14 cellular contexts compared by ENCODE assay signal in the genomic region with DNA sequence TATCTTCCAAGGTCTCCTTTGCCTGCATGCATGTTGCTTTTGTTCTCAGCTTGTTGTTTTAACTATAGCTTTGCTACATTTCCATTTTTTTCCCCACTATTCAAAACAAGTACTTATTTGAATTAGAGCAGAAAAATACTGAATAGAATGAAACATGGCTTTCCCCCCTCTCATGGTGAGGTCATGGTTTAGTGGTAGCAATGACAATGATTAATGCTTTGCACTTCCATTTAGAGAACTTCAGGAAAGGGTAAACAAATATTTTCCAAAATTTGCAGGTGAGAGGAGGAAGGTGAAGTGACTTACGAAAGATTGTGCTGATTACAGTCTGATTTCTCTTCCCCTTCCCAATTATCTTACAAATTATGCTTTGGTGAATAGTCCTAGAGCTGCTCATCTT. TPM values are rescaled to one million over a fixed set of nuclear protein-coding genes. Genes with fewer than 3 reads are reported as not detected.
DNase-seq lines count a peak whose midpoint lies in the region; ATAC-seq and TF ChIP-seq lines count a peak whose summit lies in the region.
"Had no signal": no experiment of that assay in that cellular context is flagged by ENCODE, and none has a peak within 500 bp of the region (broad histone marks: within the 10 kb centered on the region; RNA-seq: fewer than 3 reads in every experiment).

No MANE protein-coding gene starts in this region.

- H3K9me3 ChIP-seq in endodermal cell (ENCODE audit: control insufficient read depth, low read length), result peaks cover 3% of the 10 kb centered on the region

- H3K27me3 Mint-ChIP-seq in activated T-cell treated with anti-CD3 and anti-CD28 coated beads, Interleukin-2, amount 50 U/mL, for 72 hours (ENCODE audit: low read depth), result no peaks in the 10 kb centered on the region
- H3K27me3 Mint-ChIP-seq in activated T-cell treated with anti-CD3 and anti-CD28 coated beads, Interleukin-2, amount 50 U/mL, for 24 hours, result no peaks in the 10 kb centered on the region
- H3K27me3 Mint-ChIP-seq in brain (no peaks in the 10 kb centered on the region), endodermal cell (ENCODE audit: insufficient read depth) (no peaks in the 10 kb centered on the region)

- H3K9ac ChIP-seq in endodermal cell (ENCODE audit: extremely low read depth, low read length, poor library complexity, severe bottlenecking), result no peak overlapping the region

- no peak overlapping the region for H3K27ac ChIP-seq in endodermal cell (ENCODE audit: low read depth, low read length)

- no peak overlapping the region for H3K4me3 ChIP-seq in endodermal cell (ENCODE audit: low read length)

- TF ChIP-seq CTCF in brain (conservative IDR thresholded peaks at IDR 0.05), result no peak
- no peak for TF ChIP-seq CTCF in endodermal cell (conservative IDR thresholded peaks at IDR 0.05)

- no peak for ATAC-seq in activated T-cell treated with anti-CD3 and anti-CD28 coated beads, Interleukin-2, amount 50 U/mL, for 72 hours (replicated peaks in 1 of 2)

- no peaks in the 10 kb centered on the region for H3K27me3 ChIP-seq in endodermal cell (ENCODE audit: control insufficient read depth, insufficient read depth, low read length, poor library complexity, severe bottlenecking)

- WGBS in endodermal cell (ENCODE audit: insufficient coverage in 1 of 2, insufficient read length in 1 of 2), 2 experiments, result 80% methylated on average over 1 of the region's 1 CpG; no CpG with 5 or more reads in 1 of the 2 experiments

- H3K36me3 Mint-ChIP-seq in activated T-cell treated with anti-CD3 and anti-CD28 coated beads, Interleukin-2, amount 50 U/mL, for 72 hours (ENCODE audit: insufficient read depth in 2 of 2), result peaks cover 2 to 3% of the 10 kb centered on the region in 2 donors
- H3K36me3 Mint-ChIP-seq in activated T-cell treated with anti-CD3 and anti-CD28 coated beads, Interleukin-2, amount 50 U/mL, for 24 hours (ENCODE audit: low read depth), result peaks cover 44% of the 10 kb centered on the region
- peaks cover 10% of the 10 kb centered on the region for H3K36me3 Mint-ChIP-seq in brain
- no peaks in the 10 kb centered on the region for H3K36me3 Mint-ChIP-seq in endodermal cell (ENCODE audit: low read depth)

- H3K4me1 ChIP-seq in endodermal cell (ENCODE audit: control insufficient read depth, insufficient read depth, low read length), result no peaks in the 10 kb centered on the region

- no peaks in the 10 kb centered on the region for H3K4me1 Mint-ChIP-seq in activated T-cell treated with anti-CD3 and anti-CD28 coated beads, Interleukin-2, amount 50 U/mL, for 72 hours (ENCODE audit: low read depth)
- H3K4me1 Mint-ChIP-seq in activated T-cell treated with anti-CD3 and anti-CD28 coated beads, Interleukin-2, amount 50 U/mL, for 24 hours (ENCODE audit: low read depth), result no peaks in the 10 kb centered on the region
- H3K4me1 Mint-ChIP-seq in brain, result peaks cover 43% of the 10 kb centered on the region
- H3K4me1 Mint-ChIP-seq in endodermal cell, result peaks cover 13% of the 10 kb centered on the region

- no peaks in the 10 kb centered on the region for H3K36me3 ChIP-seq in endodermal cell (ENCODE audit: control insufficient read depth, insufficient read depth, low read length)

- DNase-seq in activated T-cell treated with anti-CD3 and anti-CD28 coated beads, Interleukin-2, amount 50 U/mL, for 72 hours, result no peak
- no peak for DNase-seq in activated T-cell treated with anti-CD3 and anti-CD28 coated beads, Interleukin-2, amount 50 U/mL, for 24 hours
- DNase-seq in NCI-H345 (lab: John Stamatoyannopoulos, UW) (peak; percentile 63), glomerular visceral epithelial cell (ENCODE audit: extremely low spot score) (no peak), endodermal cell (no peak)
- DNase-seq in stimulated activated naive CD4-positive, alpha-beta T cell treated with Interleukin-2 at 50 U/mL for 16 hours (lab: John Stamatoyannopoulos, UW), result no peak
- DNase-seq: ACHN, DMS 273 treated with DMSO at 0.1 percent for 48 hours, HCEC 1CT, Kasumi-1, NCI-H1436, NCI-H524 treated with DMSO at 0.1 percent for 48 hours had no signal

- no peak overlapping the region for H3K4me3 Mint-ChIP-seq in activated T-cell treated with anti-CD3 and anti-CD28 coated beads, Interleukin-2, amount 50 U/mL, for 72 hours
- H3K4me3 Mint-ChIP-seq in activated T-cell treated with anti-CD3 and anti-CD28 coated beads, Interleukin-2, amount 50 U/mL, for 24 hours, result no peak overlapping the region
- no peak overlapping the region for H3K4me3 Mint-ChIP-seq in brain
- no peak overlapping the region for H3K4me3 Mint-ChIP-seq in endodermal cell
- H3K4me3 Mint-ChIP-seq: T-helper 1 cell treated with Interleukin-12 subunit alpha and Interleukin-12 subunit beta and Interleukin-4 antibody, amounts not matched to agents 30 μg/mL and 1 μg/mL, for 36 hours had no signal

- no peaks in the 10 kb centered on the region for H3K9me3 Mint-ChIP-seq in activated T-cell treated with anti-CD3 and anti-CD28 coated beads, Interleukin-2, amount 50 U/mL, for 72 hours
- no peaks in the 10 kb centered on the region for H3K9me3 Mint-ChIP-seq in activated T-cell treated with anti-CD3 and anti-CD28 coated beads, Interleukin-2, amount 50 U/mL, for 24 hours
- H3K9me3 Mint-ChIP-seq in brain (no peaks in the 10 kb centered on the region), endodermal cell (peaks cover 6% of the 10 kb centered on the region)
- H3K9me3 Mint-ChIP-seq: T-helper 1 cell treated with Interleukin-12 subunit alpha and Interleukin-12 subunit beta and Interleukin-4 antibody, amounts not matched to agents 30 μg/mL and 1 μg/mL, for 36 hours had no signal

- peak overlapping the region; percentile 35 for H3K27ac Mint-ChIP-seq in activated T-cell treated with anti-CD3 and anti-CD28 coated beads, Interleukin-2, amount 50 U/mL, for 72 hours
- no peak overlapping the region for H3K27ac Mint-ChIP-seq in activated T-cell treated with anti-CD3 and anti-CD28 coated beads, Interleukin-2, amount 50 U/mL, for 24 hours
- peak overlapping the region in 3 of 5 experiments; percentile 53 to 81 (median 72) for H3K27ac Mint-ChIP-seq in brain
- no peak overlapping the region for H3K27ac Mint-ChIP-seq in endodermal cell
- H3K27ac Mint-ChIP-seq: T-helper 1 cell treated with Interleukin-12 subunit alpha and Interleukin-12 subunit beta and Interleukin-4 antibody, amounts not matched to agents 30 μg/mL and 1 μg/mL, for 36 hours had no signal

RNA-seq across cellular contexts. Expression of gene TRAF3IP2, which starts 47.8 kb away (rescaled TPM):
- 10 to 100 TPM; 29.3 to 45.5 TPM for total RNA-seq in activated T-cell treated with anti-CD3 and anti-CD28 coated beads, Interleukin-2, amount 50 U/mL, for 72 hours
- 102 TPM for polyA plus RNA-seq in brain (ENCODE audit: insufficient read depth, low read depth, low replicate concordance)
- 10 to 100 TPM; 15.1 to 18.8 TPM for total RNA-seq in endodermal cell
- polyA plus RNA-seq in endodermal cell (2013, experiment 1 of 2), result 3.9 TPM
- polyA plus RNA-seq in endodermal cell (2013, experiment 2 of 2), result 5.3 TPM

Comparison
In these comparisons a context has a peak if more than half of its experiments do, and no peak if none do; other contexts are left out.
1. H3K27ac Mint-ChIP-seq: peak in activated T-cell treated with anti-CD3 and anti-CD28 coated beads, Interleukin-2, amount 50 U/mL, for 72 hours (single experiment) and brain (3 of 5); none in activated T-cell treated with anti-CD3 and anti-CD28 coated beads, Interleukin-2, amount 50 U/mL, for 24 hours (single experiment) and endodermal cell (single experiment).